Comparison of ENCODE assay signal across 21 cellular contexts in genomic region chr9:123251741-123252140, GRCh38.
DNase-seq lines count a peak whose midpoint lies in the region; ATAC-seq lines count a peak whose summit lies in the region.
"Had no signal": no experiment of that assay in that cellular context is flagged by ENCODE, and none has a peak within 500 bp of the region (broad histone marks: within the 10 kb centered on the region; RNA-seq: fewer than 3 reads in every experiment).

No MANE protein-coding gene starts in this region.

- H3K27me3 Mint-ChIP-seq in stimulated activated naive B cell treated with anti-CD40 and anti-IgM and Interleukin-4, amounts not matched to agents 10 μg/mL and 1 μg/mL and 100 μg/mL, for 72 hours: no peaks in the 10 kb centered on the region
- H3K27me3 Mint-ChIP-seq: activated naive CD8-positive, alpha-beta T cell; T-cell; type B pancreatic cell had no signal

- H3K36me3 Mint-ChIP-seq in stimulated activated naive B cell treated with anti-CD40 and anti-IgM and Interleukin-4, amounts not matched to agents 10 μg/mL and 1 μg/mL and 100 μg/mL, for 72 hours: peaks cover 12 to 39% of the 10 kb centered on the region in 2 donors
- H3K36me3 Mint-ChIP-seq: CD14-positive monocyte had no signal

- peak overlapping the region; percentile 62 for H3K27ac Mint-ChIP-seq in stimulated activated naive B cell treated with anti-CD40 and anti-IgM and Interleukin-4, amounts not matched to agents 10 μg/mL and 1 μg/mL and 100 μg/mL, for 72 hours
- H3K27ac Mint-ChIP-seq: activated naive CD8-positive, alpha-beta T cell; CD14-positive monocyte; T-cell had no signal

- no peak overlapping the region for H3K4me3 Mint-ChIP-seq in stimulated activated naive B cell treated with anti-CD40 and anti-IgM and Interleukin-4, amounts not matched to agents 10 μg/mL and 1 μg/mL and 100 μg/mL, for 72 hours
- H3K4me3 Mint-ChIP-seq: activated naive CD8-positive, alpha-beta T cell; CD14-positive monocyte; T-cell had no signal

- no peak for ATAC-seq in stimulated activated naive B cell treated with anti-CD40 and anti-IgM and Interleukin-4, amounts not matched to agents 10 μg/mL and 1 μg/mL and 100 μg/mL, for 72 hours (replicated peaks)
- ATAC-seq: T-cell had no signal

- DNase-seq in NCI-H510A treated with DMSO at 0.1 percent for 48 hours (lab: John Stamatoyannopoulos, UW): peak; percentile 2
- DNase-seq in NCI-H510A (lab: John Stamatoyannopoulos, UW): no peak
- peak; percentile 63 for DNase-seq in NCI-H2029 treated with DMSO at 0.1 percent for 48 hours (lab: John Stamatoyannopoulos, UW)
- peak; percentile 10 for DNase-seq in SHP77 treated with DMSO at 0.1 percent for 48 hours (lab: John Stamatoyannopoulos, UW)
- DNase-seq in stimulated activated naive B cell treated with anti-CD40 and anti-IgM and Interleukin-4, amounts not matched to agents 10 μg/mL and 1 μg/mL and 100 μg/mL, for 72 hours: no peak
- no peak for DNase-seq in epidermal melanocyte (ENCODE audit: insufficient read length, low spot score)
- DNase-seq in kidney glomerular epithelial cell (lab: John Stamatoyannopoulos, UW): no peak
- DNase-seq in activated CD8-positive, alpha-beta memory T cell treated with anti-CD3 and anti-CD28 coated beads, Interleukin-2, amount 50 U/mL, for 4 hours: no peak
- DNase-seq: ACHN; brain microvascular endothelial cell; dermis blood vessel endothelial cell; Kasumi-1; NCI-H1694; NK-92 treated with Interleukin-12 subunit alpha and Interleukin-12 subunit beta, amount 100 ng/mL, for 24 hours; nucleus accumbens; retina; stimulated activated CD4-positive, alpha-beta T cell treated with anti-CD3 and anti-CD28 coated beads, Interleukin-12 subunit alpha, Interleukin-12 subunit beta, amount 100 ng/mL, for 4 hours; T-cell had no signal

- H3K4me1 Mint-ChIP-seq in stimulated activated naive B cell treated with anti-CD40 and anti-IgM and Interleukin-4, amounts not matched to agents 10 μg/mL and 1 μg/mL and 100 μg/mL, for 72 hours: peaks cover 41 to 82% of the 10 kb centered on the region in 2 donors
- H3K4me1 Mint-ChIP-seq: CD14-positive monocyte had no signal

- H3K9me3 Mint-ChIP-seq in stimulated activated naive B cell treated with anti-CD40 and anti-IgM and Interleukin-4, amounts not matched to agents 10 μg/mL and 1 μg/mL and 100 μg/mL, for 72 hours: peaks cover 0 to 5% of the 10 kb centered on the region in 2 donors
- H3K9me3 Mint-ChIP-seq: T-cell had no signal

Comparison
In these comparisons a context has a peak if more than half of its experiments do, and no peak if none do; other contexts are left out.
1. DNase-seq: peak in NCI-H510A treated with DMSO at 0.1 percent for 48 hours (single experiment), NCI-H2029 treated with DMSO at 0.1 percent for 48 hours (single experiment) and SHP77 treated with DMSO at 0.1 percent for 48 hours (single experiment); none in NCI-H510A (single experiment), stimulated activated naive B cell treated with anti-CD40 and anti-IgM and Interleukin-4, amounts not matched to agents 10 μg/mL and 1 μg/mL and 100 μg/mL, for 72 hours (single experiment), epidermal melanocyte (single experiment), kidney glomerular epithelial cell (single experiment) and activated CD8-positive, alpha-beta memory T cell treated with anti-CD3 and anti-CD28 coated beads, Interleukin-2, amount 50 U/mL, for 4 hours (single experiment).